8 cellular contexts compared by ENCODE assay signal in genomic region chr9:113520109-113520642, GRCh38. TPM values are rescaled to one million over a fixed set of nuclear protein-coding genes. Genes with fewer than 3 reads are reported as not detected.
DNase-seq lines count a peak whose midpoint lies in the region; ATAC-seq and TF ChIP-seq lines count a peak whose summit lies in the region.

No MANE protein-coding gene starts in this region.

- H3K79me2 ChIP-seq in hepatocyte: no peaks in the 10 kb centered on the region

- H3K4me3 ChIP-seq in hepatocyte: no peak overlapping the region

- peak; percentile 38 for ATAC-seq in stimulated activated naive CD8-positive, alpha-beta T cell treated with anti-CD3 and anti-CD28 coated beads, Interleukin-15, Interleukin-2, amounts not matched to agents 100 U/mL and 50 U/mL, for 24 hours
- ATAC-seq in HG02938 (IDR thresholded peaks at IDR 0.05; ENCODE audit: unreplicated experiment): no peak
- ATAC-seq in GM21717 (IDR thresholded peaks at IDR 0.05; ENCODE audit: unreplicated experiment): no peak
- ATAC-seq in GM21723 (IDR thresholded peaks at IDR 0.05; ENCODE audit: unreplicated experiment): no peak

- H3K4me2 ChIP-seq in hepatocyte: peak overlapping the region; percentile 54

- TF ChIP-seq CTCF in hepatocyte (IDR thresholded peaks at IDR 0.05; ENCODE audit: poor library complexity): no peak

- H2AFZ ChIP-seq in hepatocyte: no peak overlapping the region

- H3K36me3 ChIP-seq in hepatocyte (replicated peaks; ENCODE audit: insufficient read depth, low read depth): no peaks in the 10 kb centered on the region

- H3K9me2 ChIP-seq in hepatocyte (replicated peaks; ENCODE audit: insufficient read depth): no peaks in the 10 kb centered on the region

- peak overlapping the region; percentile 96 for H3K27ac ChIP-seq in hepatocyte
- no peak overlapping the region for H3K27ac ChIP-seq in substantia nigra (ENCODE audit: low read depth, low read length, poor library complexity, severe bottlenecking)

- H3K27me3 ChIP-seq in hepatocyte: no peaks in the 10 kb centered on the region

- H4K20me1 ChIP-seq in hepatocyte (ENCODE audit: insufficient read depth, poor library complexity, severe bottlenecking): no peaks in the 10 kb centered on the region

- 84% methylated on average over 6 of the region's 6 CpGs for WGBS in hepatocyte (ENCODE audit: low lambda C conversion rate, missing lambda C conversion rate)

- DNase-seq in HT-29 (ENCODE audit: low spot score): peak; percentile 25
- DNase-seq in activated T-helper 1 cell treated with Interleukin-2 at 50 U/mL for 16 hours (ENCODE audit: low read depth): peak; percentile 30
- DNase-seq in hepatocyte (ENCODE audit: low spot score): peak; percentile 52
- peak; percentile 67 for DNase-seq in stimulated activated naive CD8-positive, alpha-beta T cell treated with anti-CD3 and anti-CD28 coated beads, Interleukin-15, Interleukin-2, amounts not matched to agents 100 U/mL and 50 U/mL, for 24 hours
- no peak for DNase-seq in substantia nigra (lab: John Stamatoyannopoulos, UW)

- H3K4me1 ChIP-seq in hepatocyte (ENCODE audit: insufficient read depth): peaks cover 51% of the 10 kb centered on the region

- H3K9me3 ChIP-seq in hepatocyte (ENCODE audit: low read depth): no peaks in the 10 kb centered on the region

RNA-seq across cellular contexts. Expression of gene RGS3, which starts 56.6 kb away (rescaled TPM):
- total RNA-seq in HT-29 (2014; rRNA removed; shearing (Covaris generic)): 71.2 and 76.8 TPM in 2 replicates
- total RNA-seq in hepatocyte: 47.0 and 48.0 TPM in 2 replicates
- polyA plus RNA-seq in hepatocyte: 62.7 and 78.2 TPM in 2 replicates

Comparison
In these comparisons a context has a peak if more than half of its experiments do, and no peak if none do; other contexts are left out.
1. DNase-seq: peak in HT-29 (single experiment), activated T-helper 1 cell treated with Interleukin-2 at 50 U/mL for 16 hours (single experiment), hepatocyte (single experiment) and stimulated activated naive CD8-positive, alpha-beta T cell treated with anti-CD3 and anti-CD28 coated beads, Interleukin-15, Interleukin-2, amounts not matched to agents 100 U/mL and 50 U/mL, for 24 hours (single experiment); none in substantia nigra (0 of 49).